ENCODE assay signal across 8 cellular contexts in genomic region chr6:135182993-135183531, GRCh38. TPM values are rescaled to one million over a fixed set of nuclear protein-coding genes. Genes with fewer than 3 reads are reported as not detected.
DNase-seq lines count a peak whose midpoint lies in the region; ATAC-seq, FAIRE-seq and TF ChIP-seq lines count a peak whose summit lies in the region.

No MANE protein-coding gene starts in this region.

- H3K9me3 ChIP-seq in BE2C: no peaks in the 10 kb centered on the region; the same call in 1 of the 2 replicates
- H3K9me3 ChIP-seq in PC-9 (ENCODE audit: insufficient read depth, low read depth): no peaks in the 10 kb centered on the region
- no peaks in the 10 kb centered on the region for H3K9me3 ChIP-seq in iPS-15b (ENCODE audit: control insufficient read depth, insufficient read depth, low read length)

- H3K27ac ChIP-seq in PC-9: no peak overlapping the region

- H3K4me2 ChIP-seq in PC-9: peak overlapping the region; percentile 98

- POLR2A ChIA-PET in PC-9 (lab: Charles Lee; ENCODE audit: unreplicated experiment): interaction anchor here (0.6 kb wide), 1 partner anchor 189 kb away, joined by 11 read pairs; no protein-coding TSS in a partner anchor

- CTCF ChIA-PET in PC-9 (lab: Charles Lee): interaction anchor here (0.5 to 0.7 kb wide), 5 partner anchors 31 to 272 kb away, joined by 3 to 8 read pairs (median 6); partner anchors contain the start of gene ALDH8A1

- TF ChIP-seq CTCF in BE2C (IDR thresholded peaks at IDR 0.05; ENCODE audit: low read depth, low read length) (no peak), PC-9 (conservative IDR thresholded peaks at IDR 0.05) (no peak)

- peak overlapping the region; percentile 89 for H2AFZ ChIP-seq in PC-9

- ATAC-seq in HG03432 (IDR thresholded peaks at IDR 0.05; ENCODE audit: unreplicated experiment): peak; percentile 50

- peaks cover 27% of the 10 kb centered on the region for H3K27me3 ChIP-seq in BE2C
- H3K27me3 ChIP-seq in PC-9 (ENCODE audit: insufficient read depth, low read depth): peaks cover 23% of the 10 kb centered on the region
- H3K27me3 ChIP-seq in iPS-15b (ENCODE audit: control insufficient read depth, insufficient read depth, low read length): peaks cover 25% of the 10 kb centered on the region

- H3K36me3 ChIP-seq in BE2C: no peaks in the 10 kb centered on the region
- no peaks in the 10 kb centered on the region for H3K36me3 ChIP-seq in PC-9 (ENCODE audit: low read depth)
- no peaks in the 10 kb centered on the region for H3K36me3 ChIP-seq in iPS-15b (ENCODE audit: control insufficient read depth, insufficient read depth, low read length)

- H3K9ac ChIP-seq in iPS-15b (ENCODE audit: low read depth, low read length): peak overlapping the region; percentile 1

- peak; percentile 99 for FAIRE-seq in GM19239 (lab: Jason Lieb, UNC)
- FAIRE-seq in RCC 7860 (lab: Jason Lieb, UNC): no peak

- H3K4me1 ChIP-seq in BE2C (no peaks in the 10 kb centered on the region), PC-9 (replicated peaks; ENCODE audit: insufficient read depth) (peaks cover 28% of the 10 kb centered on the region), iPS-15b (ENCODE audit: control insufficient read depth, insufficient read depth, low read length) (peaks cover 6% of the 10 kb centered on the region)

- H4K20me1 ChIP-seq in PC-9 (ENCODE audit: insufficient read depth): no peaks in the 10 kb centered on the region

- intact Hi-C loops in PC-9 (cut with micrococcal nuclease; ENCODE audit: unreplicated experiment): loop anchor here (2.0 kb wide), 2 partner anchors 38 to 76 kb away; no protein-coding TSS in a partner anchor

- peak overlapping the region; percentile 68 for H3K4me3 ChIP-seq in BE2C (ENCODE audit: low read depth, low read length)
- H3K4me3 ChIP-seq in PC-9: peak overlapping the region; percentile 68
- H3K4me3 ChIP-seq in iPS-15b (ENCODE audit: low read depth, low read length): peak overlapping the region; percentile 73

- BruUV-seq in PC-9 (replicated peaks; lab: Mats Ljungman, UMichigan): no TSS peak

- H3K79me2 ChIP-seq in PC-9 (ENCODE audit: low read depth): no peaks in the 10 kb centered on the region

- DNase-seq in BE2C (no peak), GM19239 (ENCODE audit: insufficient read length, low spot score) (no peak), PC-9 (peak; percentile 3 to 63), RCC 7860 (ENCODE audit: low spot score) (no peak)
- peak; percentile 74 for DNase-seq in activated naive CD4-positive, alpha-beta T cell treated with Interleukin-2 at 50 U/mL for 16 hours
- DNase-seq in stimulated activated CD4-positive, alpha-beta T cell treated with anti-CD3 and anti-CD28 coated beads, Interleukin-1b, Interleukin-23, amount 100 ng/mL, for 1 hour (ENCODE audit: low read depth in 2 of 2): peak; percentile 30 to 49

- peaks cover 6% of the 10 kb centered on the region; the same call in 1 of the 2 replicates for H3F3A ChIP-seq in PC-9 (ENCODE audit: insufficient read depth, low read depth)

- H3K9me2 ChIP-seq in PC-9 (ENCODE audit: insufficient read depth): no peaks in the 10 kb centered on the region

RNA-seq across cellular contexts. Expression of gene MYB, which starts 2.0 kb away (rescaled TPM):
- 1.2 TPM for polyA plus RNA-seq in BE2C (2012; ENCODE audit: insufficient read depth, insufficient read length, low read depth)
- total RNA-seq in PC-9 (2021): 0.95 and 1.8 TPM in 2 replicates

Comparison
In these comparisons a context has a peak if more than half of its experiments do, and no peak if none do; other contexts are left out.
1. DNase-seq: peak in PC-9 (2 of 2), activated naive CD4-positive, alpha-beta T cell treated with Interleukin-2 at 50 U/mL for 16 hours (single experiment) and stimulated activated CD4-positive, alpha-beta T cell treated with anti-CD3 and anti-CD28 coated beads, Interleukin-1b, Interleukin-23, amount 100 ng/mL, for 1 hour (2 of 2); none in BE2C (single experiment), GM19239 (single experiment) and RCC 7860 (single experiment).
2. Peak in every context shown above with its lines, with median percentiles within 50 percentile points of each other: H3K4me3 ChIP-seq.